8 cellular contexts compared by ENCODE assay signal in genomic region chr20:45812157-45813005, GRCh38. TPM values are rescaled to one million over a fixed set of nuclear protein-coding genes. Genes with fewer than 3 reads are reported as not detected.
DNase-seq lines count a peak whose midpoint lies in the region; ATAC-seq and TF ChIP-seq lines count a peak whose summit lies in the region.

UBE2C (plus strand) TSS chr20:45812644; CDS start chr20:45812696, 52 bp downstream.

- no peaks in the 10 kb centered on the region for H3K27me3 Mint-ChIP-seq in stimulated activated naive CD8-positive, alpha-beta T cell treated with anti-CD3 and anti-CD28 coated beads, Interleukin-15, amount 100 ng/mL, for 72 hours

- H3K9me3 Mint-ChIP-seq in stimulated activated naive CD8-positive, alpha-beta T cell treated with anti-CD3 and anti-CD28 coated beads, Interleukin-15, amount 100 ng/mL, for 72 hours, result no peaks in the 10 kb centered on the region

- H3K27me3 ChIP-seq in H7 (ENCODE audit: control insufficient read depth, insufficient read depth, low read length) (no peaks in the 10 kb centered on the region), MG63 (no peaks in the 10 kb centered on the region), neural cell (ENCODE audit: insufficient read depth, low read depth, low read length) (no peaks in the 10 kb centered on the region)

- H3K36me3 ChIP-seq in H7 (replicated peaks; ENCODE audit: control insufficient read depth, insufficient read depth, low read length), result peaks cover 32% of the 10 kb centered on the region
- peaks cover 83% of the 10 kb centered on the region for H3K36me3 ChIP-seq in MG63
- H3K36me3 ChIP-seq in neural cell (ENCODE audit: insufficient read depth, low read length), result peaks cover 8% of the 10 kb centered on the region

- peak; percentile 100 for ATAC-seq in stimulated activated naive CD8-positive, alpha-beta T cell treated with anti-CD3 and anti-CD28 coated beads, Interleukin-15, amount 100 ng/mL, for 72 hours

- no peak for TF ChIP-seq RAD21 in neural cell (conservative IDR thresholded peaks at IDR 0.05)

- TF ChIP-seq EP300 in neural cell (conservative IDR thresholded peaks at IDR 0.05; ENCODE audit: poor library complexity, severe bottlenecking), result no peak

- H3K4me1 Mint-ChIP-seq in stimulated activated naive CD8-positive, alpha-beta T cell treated with anti-CD3 and anti-CD28 coated beads, Interleukin-15, amount 100 ng/mL, for 72 hours, result peaks cover 34% of the 10 kb centered on the region

- H2AFZ ChIP-seq in neural cell (ENCODE audit: low read depth, low read length), result peak within 1 kb of the TSS; percentile 17

- TF ChIP-seq CTCF in fibroblast of villous mesenchyme (IDR thresholded peaks at IDR 0.05; ENCODE audit: insufficient read depth, low read depth, low read length), result no peak
- peak; percentile 47 for TF ChIP-seq CTCF in neural cell (IDR thresholded peaks at IDR 0.05; ENCODE audit: poor library complexity, severe bottlenecking)

- peak within 1 kb of the TSS; percentile 77 for H3K4me2 ChIP-seq in neural cell (ENCODE audit: low read length)

- H3F3A ChIP-seq in neural cell (ENCODE audit: insufficient read depth, low read length, poor library complexity, severe bottlenecking), result no peaks in the 10 kb centered on the region

- H3K4me3 Mint-ChIP-seq in stimulated activated naive CD8-positive, alpha-beta T cell treated with anti-CD3 and anti-CD28 coated beads, Interleukin-15, amount 100 ng/mL, for 72 hours, result peak within 1 kb of the TSS; percentile 95 to 96

- H3K9ac ChIP-seq in neural cell (ENCODE audit: low read length), result peak within 1 kb of the TSS; percentile 47

- DNase-seq in ELF-1 (ENCODE audit: low read depth, low spot score) (peak; percentile 99), H7 (peak; percentile 99), MG63 (peak; percentile 100), SHP77 (lab: John Stamatoyannopoulos, UW) (peak; percentile 98 to 99), fibroblast of villous mesenchyme (ENCODE audit: low read depth) (peak; percentile 100)
- DNase-seq in activated effector memory CD4-positive, alpha-beta T cell treated with anti-CD3 and anti-CD28 coated beads, Interleukin-2, amount 50 U/mL, for 16 hours, result peak; percentile 98
- peak; percentile 91 to 98 for DNase-seq in stimulated activated naive CD8-positive, alpha-beta T cell treated with anti-CD3 and anti-CD28 coated beads, Interleukin-15, amount 100 ng/mL, for 72 hours

- peak within 1 kb of the TSS; percentile 53 for H3K27ac ChIP-seq in neural cell (ENCODE audit: low read length)

- H3K27ac Mint-ChIP-seq in stimulated activated naive CD8-positive, alpha-beta T cell treated with anti-CD3 and anti-CD28 coated beads, Interleukin-15, amount 100 ng/mL, for 72 hours, result peak within 1 kb of the TSS; percentile 97 to 99

- peak within 1 kb of the TSS; percentile 96 for H3K4me3 ChIP-seq in H7 (ENCODE audit: insufficient read depth, low read depth, low read length)
- peak within 1 kb of the TSS; percentile 96 for H3K4me3 ChIP-seq in MG63
- peak within 1 kb of the TSS; percentile 79 for H3K4me3 ChIP-seq in fibroblast of villous mesenchyme (ENCODE audit: low read depth, low read length)
- peak within 1 kb of the TSS; percentile 72 for H3K4me3 ChIP-seq in neural cell (ENCODE audit: low read length)

- H4K20me1 ChIP-seq in neural cell (ENCODE audit: insufficient read depth), result no peaks in the 10 kb centered on the region

- H3K9me3 ChIP-seq in MG63, result no peaks in the 10 kb centered on the region
- H3K9me3 ChIP-seq in neural cell (ENCODE audit: low read length), result no peaks in the 10 kb centered on the region

- no peaks in the 10 kb centered on the region for H3K9me2 ChIP-seq in neural cell (ENCODE audit: insufficient read depth, low read length)

- peaks cover 9% of the 10 kb centered on the region for H3K79me2 ChIP-seq in neural cell (replicated peaks; ENCODE audit: insufficient read depth, low read length)

TF ChIP-seq in neural cell, 6 proteins besides CTCF, POLR2A, EP300 and RAD21:
- no peak for TF ChIP-seq EZH2 (IDR thresholded peaks at IDR 0.05; ENCODE audit: borderline replicate concordance, insufficient read depth, low read length, poor library complexity, severe bottlenecking)
- peak; percentile 26 for TF ChIP-seq POLR2AphosphoS5 (IDR thresholded peaks at IDR 0.05)
- peak; percentile 100 for TF ChIP-seq MXI1 (conservative IDR thresholded peaks at IDR 0.05; ENCODE audit: poor library complexity, severe bottlenecking)
- TF ChIP-seq SMC3 (conservative IDR thresholded peaks at IDR 0.05; ENCODE audit: poor library complexity), result peak; percentile 40
- no peak for TF ChIP-seq REST (IDR thresholded peaks at IDR 0.05; ENCODE audit: borderline replicate concordance)
- no peak for TF ChIP-seq TAF1 (IDR thresholded peaks at IDR 0.05; ENCODE audit: low read depth)

RNA-seq across cellular contexts. Expression of gene UBE2C, which starts in this region (rescaled TPM):
- 265 and 278 TPM in 2 replicates for total RNA-seq in H7 (2014; rRNA removed; shearing (Covaris generic))
- total RNA-seq in MG63 (2014; rRNA removed; shearing (Covaris generic); ENCODE audit: low replicate concordance), result 69.5 and 72.7 TPM in 2 replicates
- total RNA-seq in fibroblast of villous mesenchyme, result 13.5 and 26.3 TPM in 2 replicates
- polyA plus RNA-seq in neural cell, result 2.5 and 4.9 TPM in 2 replicates
- 1.7 TPM in 2 replicates for polyA minus RNA-seq in neural cell

Comparison
In these comparisons a context has a peak if more than half of its experiments do, and no peak if none do; other contexts are left out.
1. Peak in every context shown above with its lines: DNase-seq, ATAC-seq, H3K4me3 ChIP-seq and H3K27ac ChIP-seq.